Comparison of ENCODE assay signal across 12 cellular contexts in genomic region chr1:87410771-87411170, GRCh38.
DNase-seq lines count a peak whose midpoint lies in the region; ATAC-seq and TF ChIP-seq lines count a peak whose summit lies in the region.
"Had no signal": no experiment of that assay in that cellular context is flagged by ENCODE, and none has a peak within 500 bp of the region (broad histone marks: within the 10 kb centered on the region; RNA-seq: fewer than 3 reads in every experiment).

No MANE protein-coding gene starts in this region.

- CTCF ChIA-PET in A673 (lab: Charles Lee) = no interaction called here

- DNase-seq in A673 (ENCODE audit: low spot score) (peak; percentile 60), NCI-H69 (lab: John Stamatoyannopoulos, UW) (peak; percentile 94), head of caudate nucleus (peak; percentile 85 to 98 (median 94)), AML-193 (lab: John Stamatoyannopoulos, UW) (no peak), ovary (no peak)
- no peak for DNase-seq in activated CD8-positive, alpha-beta memory T cell treated with anti-CD3 and anti-CD28 coated beads, Interleukin-2, amount 50 U/mL, for 4 hours
- DNase-seq: activated CD4-positive, alpha-beta memory T cell treated with anti-CD3 and anti-CD28 coated beads for 36 hours; naive B cell had no signal

- H3K4me1 ChIP-seq in A673 (ENCODE audit: insufficient read depth, low read length, poor library complexity, severe bottlenecking) (peaks cover 8% of the 10 kb centered on the region), ovary (ENCODE audit: insufficient read depth) (no peaks in the 10 kb centered on the region)

- 90 to 96% (median 94%) methylated on average over 1 of the region's 1 CpG for WGBS in ovary, 3 donors

- no peak for TF ChIP-seq EP300 in ovary (IDR thresholded peaks at IDR 0.05)

- H3K27me3 ChIP-seq in A673 (replicated peaks; ENCODE audit: insufficient read depth, low read depth, low read length, poor library complexity) (no peaks in the 10 kb centered on the region), ovary (no peaks in the 10 kb centered on the region)
- H3K27me3 ChIP-seq: cardiac muscle cell, heart right ventricle had no signal

- H3K4me3 ChIP-seq in A673 (ENCODE audit: low read depth, low read length, poor library complexity, severe bottlenecking) (no peak overlapping the region), ovary (no peak overlapping the region)
- H3K4me3 ChIP-seq: cardiac muscle cell, heart right ventricle had no signal

- ATAC-seq in GM19463 (IDR thresholded peaks at IDR 0.05; ENCODE audit: unreplicated experiment) (peak; percentile 42), GM18868 (IDR thresholded peaks at IDR 0.05; ENCODE audit: unreplicated experiment) (no peak)
- ATAC-seq: heart right ventricle had no signal

- no peaks in the 10 kb centered on the region for H3K36me3 ChIP-seq in A673 (ENCODE audit: insufficient read depth, low read length, poor library complexity, severe bottlenecking)
- H3K36me3 ChIP-seq in ovary = no peaks in the 10 kb centered on the region
- H3K36me3 ChIP-seq: cardiac muscle cell, heart right ventricle had no signal

- H3K27ac ChIP-seq in A673 (ENCODE audit: low read depth, low read length, poor library complexity, severe bottlenecking) = no peak overlapping the region
- H3K27ac ChIP-seq in ovary = no peak overlapping the region
- H3K27ac ChIP-seq: cardiac muscle cell, heart right ventricle had no signal

- POLR2A ChIA-PET in A673 (lab: Charles Lee; ENCODE audit: low non-redundant PET) = interaction anchor here (0.8 kb wide), 1 partner anchor 68 kb away, joined by 4 read pairs; no protein-coding TSS in a partner anchor

- TF ChIP-seq CTCF in A673 (conservative IDR thresholded peaks at IDR 0.05; ENCODE audit: low read depth, low read length) = no peak
- TF ChIP-seq CTCF in ovary (IDR thresholded peaks at IDR 0.05) = no peak

- TF ChIP-seq POLR2A in ovary (IDR thresholded peaks at IDR 0.05) = no peak

- no peaks in the 10 kb centered on the region for H3K9me3 ChIP-seq in A673 (ENCODE audit: low read depth, low read length, poor library complexity, severe bottlenecking)
- no peaks in the 10 kb centered on the region for H3K9me3 ChIP-seq in ovary

- BruUV-seq in A673 (replicated peaks; lab: Mats Ljungman, UMichigan) = no TSS peak

- intact Hi-C loops in A673 (cut with micrococcal nuclease; ENCODE audit: unreplicated experiment) = no loop called here
- intact Hi-C loops in head of caudate nucleus (cut with DNase I) = no loop called here
- intact Hi-C loops in ovary (cut with DNase I) = no loop called here

Comparison
In these comparisons a context has a peak if more than half of its experiments do, and no peak if none do; other contexts are left out.
1. DNase-seq: peak in A673 (single experiment), NCI-H69 (single experiment) and head of caudate nucleus (42 of 42); none in AML-193 (0 of 2), activated CD8-positive, alpha-beta memory T cell treated with anti-CD3 and anti-CD28 coated beads, Interleukin-2, amount 50 U/mL, for 4 hours (single experiment) and ovary (0 of 5).